ENCODE assay signal across 26 cellular contexts in the genomic region with DNA sequence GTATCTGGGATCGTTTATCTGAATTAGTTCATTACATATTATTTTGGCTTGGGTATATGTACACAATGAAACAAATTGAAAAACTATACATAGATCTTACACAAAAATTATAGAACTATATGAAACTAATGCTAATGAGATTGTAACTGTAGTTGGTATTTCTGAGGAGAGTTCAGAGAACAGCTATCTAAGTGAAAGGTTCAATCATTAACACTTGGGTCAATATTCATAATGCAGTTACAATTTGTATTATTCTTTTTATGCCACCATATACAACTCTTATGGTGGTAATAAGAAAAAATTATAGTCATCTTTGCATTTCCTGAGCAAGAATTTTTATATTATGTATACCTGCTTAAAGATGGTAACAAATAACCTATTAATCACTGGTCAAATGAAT.
"Had no signal": no experiment of that assay in that cellular context is flagged by ENCODE, and none has a peak within 500 bp of the region (broad histone marks: within the 10 kb centered on the region; RNA-seq: fewer than 3 reads in every experiment).

No MANE protein-coding gene starts in this region.

- DNase-seq: colonic mucosa; cortex of kidney; dermis blood vessel endothelial cell; dorsolateral prefrontal cortex; effector CD4-positive, alpha-beta T cell; effector CD8-positive, alpha-beta T cell; effector memory CD4-positive, alpha-beta T cell; effector memory CD8-positive, alpha-beta T cell; endodermal cell; esophagus squamous epithelium; foreskin fibroblast; foreskin keratinocyte; foreskin melanocyte; gastrocnemius medialis; glutamatergic neuron; head of caudate nucleus; heart left ventricle; heart right ventricle had no signal

- H3K9me3 ChIP-seq: colonic mucosa, esophagus muscularis mucosa, esophagus squamous epithelium, gastrocnemius medialis, gastroesophageal sphincter had no signal

- FAIRE-seq: colon, endothelial cell of umbilical vein, frontal cortex had no signal

- ATAC-seq: effector memory CD8-positive, alpha-beta T cell; esophagus mucosa; foreskin keratinocyte; gastrocnemius medialis; gastroesophageal sphincter; heart left ventricle; heart right ventricle had no signal

- H3K27me3 ChIP-seq: colonic mucosa, dorsolateral prefrontal cortex, esophagus muscularis mucosa, esophagus squamous epithelium, foreskin keratinocyte, gastrocnemius medialis, gastroesophageal sphincter, heart left ventricle, heart right ventricle had no signal

- H3K4me3 ChIP-seq: colonic mucosa, coronary artery, dorsolateral prefrontal cortex, esophagus muscularis mucosa, esophagus squamous epithelium, gastrocnemius medialis, gastroesophageal sphincter, heart left ventricle, heart right ventricle had no signal

- H3K4me1 ChIP-seq: colonic mucosa, esophagus muscularis mucosa, esophagus squamous epithelium, foreskin keratinocyte, gastrocnemius medialis, gastroesophageal sphincter, heart left ventricle, heart right ventricle had no signal

- H3K36me3 ChIP-seq: colonic mucosa, esophagus muscularis mucosa, esophagus squamous epithelium, gastrocnemius medialis, gastroesophageal sphincter, heart left ventricle, heart right ventricle had no signal

- H3K27ac ChIP-seq: colonic mucosa, coronary artery, dorsolateral prefrontal cortex, epithelial cell of prostate, esophagus muscularis mucosa, esophagus squamous epithelium, foreskin keratinocyte, gastrocnemius medialis, gastroesophageal sphincter, heart left ventricle, heart right ventricle had no signal
